Comparison of ENCODE assay signal across 11 cellular contexts in genomic region chr16:4500283-4500682, GRCh38. TPM values are rescaled to one million over a fixed set of nuclear protein-coding genes. Genes with fewer than 3 reads are reported as not detected.
DNase-seq lines count a peak whose midpoint lies in the region; FAIRE-seq and TF ChIP-seq lines count a peak whose summit lies in the region.
"Had no signal": no experiment of that assay in that cellular context is flagged by ENCODE, and none has a peak within 500 bp of the region (broad histone marks: within the 10 kb centered on the region; RNA-seq: fewer than 3 reads in every experiment).

No MANE protein-coding gene starts in this region.

- H3K27me3 ChIP-seq in endodermal cell (ENCODE audit: control insufficient read depth, insufficient read depth, low read length, poor library complexity, severe bottlenecking), result no peaks in the 10 kb centered on the region

- POLR2A ChIA-PET in HEK293T (lab: Yijun Ruan, JAX), result no interaction called here

- DNase-seq in A172 (ENCODE audit: low spot score) (peak; percentile 93), endodermal cell (no peak), midbrain (lab: John Stamatoyannopoulos, UW) (peak; percentile 51), HEK293T (ENCODE audit: extremely low spot score) (no peak), foreskin melanocyte (no peak), GM12891 (ENCODE audit: insufficient read length, low spot score) (no peak), ureter (ENCODE audit: low spot score) (no peak)
- DNase-seq: DMS153 had no signal

- WGBS in endodermal cell (ENCODE audit: insufficient coverage in 1 of 2, insufficient read length in 1 of 2), 2 experiments, result 40 to 71% methylated on average over 1 to 3 of the region's 3 CpGs

- H3K4me1 ChIP-seq in endodermal cell (ENCODE audit: control insufficient read depth, insufficient read depth, low read length), result peaks cover 19% of the 10 kb centered on the region

- H3K27ac Mint-ChIP-seq in IgD-negative memory B cell (peak overlapping the region in 2 of 3 donors; percentile 65 to 88), endodermal cell (peak overlapping the region; percentile 38)

- TF ChIP-seq POLR2A in GM12891 (IDR thresholded peaks at IDR 0.05; ENCODE audit: low read depth, low read length), result no peak

- no peak overlapping the region for H3K9ac ChIP-seq in endodermal cell (ENCODE audit: extremely low read depth, low read length, poor library complexity, severe bottlenecking)
- H3K9ac ChIP-seq: parathyroid adenoma had no signal

- no peak overlapping the region for H3K27ac ChIP-seq in endodermal cell (ENCODE audit: low read depth, low read length)
- H3K27ac ChIP-seq: HL-60, parathyroid adenoma had no signal

- H3K9me3 ChIP-seq in endodermal cell (ENCODE audit: control insufficient read depth, low read length), result no peaks in the 10 kb centered on the region

- no peaks in the 10 kb centered on the region for H3K9me3 Mint-ChIP-seq in IgD-negative memory B cell
- H3K9me3 Mint-ChIP-seq in endodermal cell, result no peaks in the 10 kb centered on the region

- H3K4me1 Mint-ChIP-seq in IgD-negative memory B cell, result peaks cover 24 to 40% (median 24%) of the 10 kb centered on the region in 3 donors
- H3K4me1 Mint-ChIP-seq in endodermal cell, result peaks cover 43% of the 10 kb centered on the region

- H3K36me3 Mint-ChIP-seq in IgD-negative memory B cell (peaks cover 3% of the 10 kb centered on the region), endodermal cell (ENCODE audit: low read depth) (no peaks in the 10 kb centered on the region)

- no peak for FAIRE-seq in GM12891 (lab: Jason Lieb, UNC)

- no peak overlapping the region for H3K4me3 Mint-ChIP-seq in IgD-negative memory B cell
- H3K4me3 Mint-ChIP-seq in endodermal cell, result no peak overlapping the region

- H3K4me3 ChIP-seq in endodermal cell (ENCODE audit: low read length), result no peak overlapping the region

- CTCF ChIA-PET in HEK293T (lab: Yijun Ruan, JAX), result interaction anchor here (0.7 to 1.9 kb wide), 2 partner anchors 18 to 19 kb away, joined by 3 to 6 read pairs; no protein-coding TSS in a partner anchor

- no peak for TF ChIP-seq CTCF in endodermal cell (conservative IDR thresholded peaks at IDR 0.05)

- H3K36me3 ChIP-seq in endodermal cell (ENCODE audit: control insufficient read depth, insufficient read depth, low read length), result peaks cover 12% of the 10 kb centered on the region

- H3K27me3 Mint-ChIP-seq in IgD-negative memory B cell (no peaks in the 10 kb centered on the region), endodermal cell (ENCODE audit: insufficient read depth) (no peaks in the 10 kb centered on the region)

TF ChIP-seq in HEK293T, 16 proteins besides CTCF, POLR2A, EP300 and RAD21:
- no peak for TF ChIP-seq FOXK2 (IDR thresholded peaks at IDR 0.05)
- TF ChIP-seq ELF4 (IDR thresholded peaks at IDR 0.05), result no peak
- no peak for TF ChIP-seq SP1 (IDR thresholded peaks at IDR 0.05)
- TF ChIP-seq HDGF (IDR thresholded peaks at IDR 0.05; ENCODE audit: borderline replicate concordance), result no peak
- TF ChIP-seq TARDBP (IDR thresholded peaks at IDR 0.05), result no peak
- no peak for TF ChIP-seq L3MBTL2 (conservative IDR thresholded peaks at IDR 0.05)
- no peak for TF ChIP-seq FOXA1 (IDR thresholded peaks at IDR 0.05)
- TF ChIP-seq ZNF384 (IDR thresholded peaks at IDR 0.05), result no peak
- no peak for TF ChIP-seq BHLHE40 (IDR thresholded peaks at IDR 0.05; ENCODE audit: borderline replicate concordance)
- no peak for TF ChIP-seq NFRKB (IDR thresholded peaks at IDR 0.05)
- no peak for TF ChIP-seq SUZ12 (IDR thresholded peaks at IDR 0.05)
- TF ChIP-seq LEF1 (IDR thresholded peaks at IDR 0.05; ENCODE audit: borderline replicate concordance), result no peak
- TF ChIP-seq PKNOX1 (IDR thresholded peaks at IDR 0.05), result no peak
- TF ChIP-seq FOXM1 (IDR thresholded peaks at IDR 0.05; ENCODE audit: borderline replicate concordance), result no peak
- TF ChIP-seq ARNT (IDR thresholded peaks at IDR 0.05), result no peak
- TF ChIP-seq CTBP1 (IDR thresholded peaks at IDR 0.05; ENCODE audit: borderline replicate concordance), result no peak

TF ChIP-seq in GM12891, 5 proteins besides CTCF, POLR2A, EP300 and RAD21:
- TF ChIP-seq POLR2AphosphoS5 (IDR thresholded peaks at IDR 0.05; ENCODE audit: low read depth, low read length) (no peak), TAF1 (IDR thresholded peaks at IDR 0.05; ENCODE audit: low read depth, low read length) (no peak), POU2F2 (IDR thresholded peaks at IDR 0.05; ENCODE audit: low read depth, low read length) (no peak), PAX5 (IDR thresholded peaks at IDR 0.05; ENCODE audit: insufficient read depth, low read length, severe bottlenecking) (no peak), SPI1 (IDR thresholded peaks at IDR 0.05; ENCODE audit: low read depth, low read length) (no peak)
TF ChIP-seq in GM12891: peak in this region for 0.

RNA-seq across cellular contexts. Expression of gene HMOX2, which starts 24.1 kb away (rescaled TPM):
- total RNA-seq in A172 (2014; rRNA removed; shearing (Covaris generic)), result 150 and 159 TPM in 2 replicates
- polyA plus RNA-seq in IgD-negative memory B cell, result 75.9 TPM
- total RNA-seq in endodermal cell, result 10 to 100 TPM; 26.3 to 27.7 TPM
- 19.0 TPM for polyA plus RNA-seq in endodermal cell (2013, experiment 1 of 2)
- 18.3 TPM for polyA plus RNA-seq in endodermal cell (2013, experiment 2 of 2)
- polyA plus RNA-seq in GM12891 (2012; ENCODE audit: low read depth, missing spikeins), result 34.0 TPM
- 44.2 TPM for total RNA-seq in ureter

RNA-seq across cellular contexts. Expression of gene NMRAL1, which starts 25.9 kb away (rescaled TPM):
- 158 and 176 TPM in 2 replicates for total RNA-seq in A172 (2014; rRNA removed; shearing (Covaris generic))
- polyA plus RNA-seq in IgD-negative memory B cell, result 45.3 TPM
- total RNA-seq in endodermal cell (10 to 100 TPM; 56.9 to 75.2 TPM), ureter (54.5 TPM)
- 20.8 TPM for polyA plus RNA-seq in endodermal cell (2013, experiment 1 of 2)
- 22.4 TPM for polyA plus RNA-seq in endodermal cell (2013, experiment 2 of 2)
- 61.8 TPM for polyA plus RNA-seq in GM12891 (2012; ENCODE audit: low read depth, missing spikeins)

RNA-seq across cellular contexts. Expression of gene CDIP1, which starts 38.3 kb away (rescaled TPM):
- 8.5 and 9.8 TPM in 2 replicates for total RNA-seq in A172 (2014; rRNA removed; shearing (Covaris generic))
- 28.5 TPM for polyA plus RNA-seq in IgD-negative memory B cell
- total RNA-seq in endodermal cell, result 10 to 100 TPM; 41.8 to 64.4 TPM
- polyA plus RNA-seq in endodermal cell (2013, experiment 1 of 2), result 41.6 TPM
- polyA plus RNA-seq in endodermal cell (2013, experiment 2 of 2), result 36.6 TPM
- 24.6 TPM for polyA plus RNA-seq in GM12891 (2012; ENCODE audit: low read depth, missing spikeins)
- total RNA-seq in ureter, result 32.4 TPM

RNA-seq across cellular contexts. Expression of gene C16orf96, which starts 55.9 kb away (rescaled TPM):
- total RNA-seq in A172 (2014; rRNA removed; shearing (Covaris generic)), result not detected in 2 replicates
- polyA plus RNA-seq in IgD-negative memory B cell, result 0.05 TPM
- 1 to 10 TPM; 1.5 to 1.6 TPM for total RNA-seq in endodermal cell
- polyA plus RNA-seq in endodermal cell (2013, experiment 1 of 2), result 0.57 TPM
- polyA plus RNA-seq in endodermal cell (2013, experiment 2 of 2), result 0.70 TPM
- polyA plus RNA-seq in GM12891 (2012; ENCODE audit: low read depth, missing spikeins), result 0.06 TPM
- total RNA-seq in ureter, result not detected

Comparison
In these comparisons a context has a peak if more than half of its experiments do, and no peak if none do; other contexts are left out.
1. DNase-seq: peak in A172 (single experiment) and midbrain (single experiment); none in endodermal cell (single experiment), HEK293T (single experiment), foreskin melanocyte (single experiment), GM12891 (single experiment) and ureter (single experiment).